18 cellular contexts compared by ENCODE assay signal in genomic region chr1:55724551-55725325, GRCh38.
DNase-seq lines count a peak whose midpoint lies in the region; ATAC-seq, FAIRE-seq and TF ChIP-seq lines count a peak whose summit lies in the region.
"Had no signal": no experiment of that assay in that cellular context is flagged by ENCODE, and none has a peak within 500 bp of the region (broad histone marks: within the 10 kb centered on the region; RNA-seq: fewer than 3 reads in every experiment).

No MANE protein-coding gene starts in this region.

- peaks cover 0 to 3% (median 0%) of the 10 kb centered on the region in 8 donors for H3K9me3 Mint-ChIP-seq in CD4-positive, alpha-beta memory T cell
- H3K9me3 Mint-ChIP-seq: activated naive CD8-positive, alpha-beta T cell treated with anti-CD3 and anti-CD28 coated beads, Interleukin-2, amount 50 U/mL, for 24 hours; H9 had no signal

- intact Hi-C loops in CD4-positive, alpha-beta memory T cell (cut with micrococcal nuclease) = no loop called here
- intact Hi-C loops in colonic mucosa (cut with DNase I) = no loop called here

- no peak for FAIRE-seq in bronchial epithelial cell (lab: Jason Lieb, UNC)

- no peak overlapping the region for H3K27ac Mint-ChIP-seq in CD4-positive, alpha-beta memory T cell
- H3K27ac Mint-ChIP-seq: activated naive CD8-positive, alpha-beta T cell treated with anti-CD3 and anti-CD28 coated beads, Interleukin-2, amount 50 U/mL, for 24 hours; H9; naive thymus-derived CD8-positive, alpha-beta T cell had no signal

- no peak overlapping the region for H3K27ac ChIP-seq in CD4-positive, alpha-beta memory T cell (ENCODE audit: low read depth, low read length)
- no peak overlapping the region for H3K27ac ChIP-seq in colonic mucosa
- H3K27ac ChIP-seq: vagina had no signal

- ATAC-seq in GM19455 (IDR thresholded peaks at IDR 0.05; ENCODE audit: unreplicated experiment) = no peak
- ATAC-seq: activated naive CD8-positive, alpha-beta T cell treated with anti-CD3 and anti-CD28 coated beads, Interleukin-2, amount 50 U/mL, for 24 hours; left ventricle myocardium superior; naive thymus-derived CD8-positive, alpha-beta T cell; right cardiac atrium had no signal

- no peaks in the 10 kb centered on the region for H3K27me3 ChIP-seq in bronchial epithelial cell (ENCODE audit: control insufficient read depth, insufficient read depth, low read length)
- H3K27me3 ChIP-seq in CD4-positive, alpha-beta memory T cell (ENCODE audit: insufficient read depth, low read length) = no peaks in the 10 kb centered on the region
- H3K27me3 ChIP-seq in colonic mucosa = no peaks in the 10 kb centered on the region
- H3K27me3 ChIP-seq: vagina had no signal

- peaks cover 0 to 6% of the 10 kb centered on the region in 2 donors for H3K27me3 Mint-ChIP-seq in CD4-positive, alpha-beta memory T cell

- DNase-seq in AG20443 (ENCODE audit: low spot score) (peak; percentile 73), LoVo (ENCODE audit: low spot score) (peak; percentile 13), bronchial epithelial cell (ENCODE audit: low read depth) (peak; percentile 33), non-pigmented ciliary epithelial cell (ENCODE audit: low read depth) (peak; percentile 77), colonic mucosa (no peak)
- DNase-seq in CD4-positive, alpha-beta memory T cell = no peak
- no peak for DNase-seq in activated effector memory CD4-positive, alpha-beta T cell treated with Interleukin-2 at 50 U/mL for 16 hours
- DNase-seq: activated naive CD8-positive, alpha-beta T cell treated with anti-CD3 and anti-CD28 coated beads, Interleukin-2, amount 50 U/mL, for 24 hours; effector memory CD4-positive, alpha-beta T cell; H9; hippocampal formation; left ventricle myocardium superior; naive thymus-derived CD8-positive, alpha-beta T cell; NCI-H2081 treated with DMSO at 0.1 percent for 48 hours; stimulated activated naive CD4-positive, alpha-beta T cell treated with Interleukin-2 at 50 U/mL for 16 hours had no signal

- H3K36me3 ChIP-seq in bronchial epithelial cell (ENCODE audit: control insufficient read depth, insufficient read depth, low read length) (no peaks in the 10 kb centered on the region), colonic mucosa (no peaks in the 10 kb centered on the region)
- H3K36me3 ChIP-seq in CD4-positive, alpha-beta memory T cell (ENCODE audit: insufficient read depth, low read length) = no peaks in the 10 kb centered on the region
- H3K36me3 ChIP-seq: vagina had no signal

- H3K4me1 ChIP-seq in CD4-positive, alpha-beta memory T cell (ENCODE audit: insufficient read depth, low read length) = no peaks in the 10 kb centered on the region
- H3K4me1 ChIP-seq in colonic mucosa = no peaks in the 10 kb centered on the region

- no peaks in the 10 kb centered on the region for H3K4me1 Mint-ChIP-seq in CD4-positive, alpha-beta memory T cell
- H3K4me1 Mint-ChIP-seq: activated naive CD8-positive, alpha-beta T cell treated with anti-CD3 and anti-CD28 coated beads, Interleukin-2, amount 50 U/mL, for 24 hours; naive thymus-derived CD8-positive, alpha-beta T cell had no signal

- POLR2A ChIA-PET in CD4-positive, alpha-beta memory T cell (lab: Charles Lee; ENCODE audit: partially characterized antibody) = no interaction called here

- H3K4me3 Mint-ChIP-seq in CD4-positive, alpha-beta memory T cell = no peak overlapping the region
- H3K4me3 Mint-ChIP-seq: activated naive CD8-positive, alpha-beta T cell treated with anti-CD3 and anti-CD28 coated beads, Interleukin-2, amount 50 U/mL, for 24 hours; H9; naive thymus-derived CD8-positive, alpha-beta T cell had no signal

- no peak for TF ChIP-seq CTCF in bronchial epithelial cell (IDR thresholded peaks at IDR 0.05; ENCODE audit: insufficient read depth, low read length, severe bottlenecking)
- no peak for TF ChIP-seq CTCF in colonic mucosa (IDR thresholded peaks at IDR 0.05)

- no peaks in the 10 kb centered on the region for H3K36me3 Mint-ChIP-seq in CD4-positive, alpha-beta memory T cell
- H3K36me3 Mint-ChIP-seq: naive thymus-derived CD8-positive, alpha-beta T cell had no signal

- CTCF ChIA-PET in CD4-positive, alpha-beta memory T cell (lab: Charles Lee; ENCODE audit: partially characterized antibody) = no interaction called here

- H3K9ac ChIP-seq in colonic mucosa (ENCODE audit: low read depth in 2 of 2, low read length in 2 of 2) = no peak overlapping the region

- H3K4me3 ChIP-seq in bronchial epithelial cell (ENCODE audit: low read depth, low read length) = no peak overlapping the region
- no peak overlapping the region for H3K4me3 ChIP-seq in CD4-positive, alpha-beta memory T cell (ENCODE audit: low read length in 2 of 2)
- no peak overlapping the region for H3K4me3 ChIP-seq in colonic mucosa
- H3K4me3 ChIP-seq: vagina had no signal

- H3K9me3 ChIP-seq in CD4-positive, alpha-beta memory T cell (ENCODE audit: control insufficient read depth in 1 of 2, low read length in 2 of 2) = no peaks in the 10 kb centered on the region
- no peaks in the 10 kb centered on the region for H3K9me3 ChIP-seq in colonic mucosa
- H3K9me3 ChIP-seq: vagina had no signal

Comparison
In these comparisons a context has a peak if more than half of its experiments do, and no peak if none do; other contexts are left out.
1. DNase-seq: peak in AG20443 (single experiment), LoVo (single experiment), bronchial epithelial cell (single experiment) and non-pigmented ciliary epithelial cell (single experiment); none in CD4-positive, alpha-beta memory T cell (0 of 5), activated effector memory CD4-positive, alpha-beta T cell treated with Interleukin-2 at 50 U/mL for 16 hours (single experiment) and colonic mucosa (single experiment).